10 cellular contexts compared by ENCODE assay signal in genomic region chr11:1390603-1391164, GRCh38. TPM values are rescaled to one million over a fixed set of nuclear protein-coding genes. Genes with fewer than 3 reads are reported as not detected.
DNase-seq lines count a peak whose midpoint lies in the region; ATAC-seq and TF ChIP-seq lines count a peak whose summit lies in the region.
"Had no signal": no experiment of that assay in that cellular context is flagged by ENCODE, and none has a peak within 500 bp of the region (broad histone marks: within the 10 kb centered on the region; RNA-seq: fewer than 3 reads in every experiment).

No MANE protein-coding gene starts in this region.

- POLR2A ChIA-PET in A673 (lab: Charles Lee; ENCODE audit: low non-redundant PET) (no interaction called here), HEK293 (lab: Yijun Ruan, JAX) (no interaction called here)

- H3K36me3 ChIP-seq in A673 (ENCODE audit: insufficient read depth, low read length, poor library complexity, severe bottlenecking), result no peaks in the 10 kb centered on the region
- peaks cover 0 to 11% of the 10 kb centered on the region in 2 experiments; a peak in 1 of 3 replicates for H3K36me3 ChIP-seq in HEK293 (ENCODE audit: control insufficient read depth in 2 of 2, insufficient read depth in 1 of 2, low read length in 2 of 2)
- no peaks in the 10 kb centered on the region for H3K36me3 ChIP-seq in mesodermal cell (ENCODE audit: control insufficient read depth, insufficient read depth, low read length)

- no peak for DNase-seq in A673 (ENCODE audit: low spot score)
- DNase-seq in dermis blood vessel endothelial cell, result peak; percentile 7
- DNase-seq in Kasumi-1 (lab: John Stamatoyannopoulos, UW), result no peak
- no peak for DNase-seq in stimulated activated CD4-positive, alpha-beta T cell treated with anti-CD3 and anti-CD28 coated beads, Interleukin-2, amount 100 ng/mL, for 48 hours
- no peak for DNase-seq in mesenteric fat pad (ENCODE audit: low spot score)
- DNase-seq: activated CD8-positive, alpha-beta memory T cell treated with anti-CD3 and anti-CD28 coated beads, Interleukin-2, amount 10 ng/mL, durations not matched to agents 7 days and 5 days had no signal

- intact Hi-C loops in A673 (cut with micrococcal nuclease; ENCODE audit: unreplicated experiment), result no loop called here

- CTCF ChIA-PET in A673 (lab: Charles Lee) (no interaction called here), HEK293 (lab: Yijun Ruan, JAX) (no interaction called here)

- H3K27me3 ChIP-seq in A673 (replicated peaks; ENCODE audit: insufficient read depth, low read depth, low read length, poor library complexity), result peaks cover 17% of the 10 kb centered on the region

- H3K4me3 ChIP-seq in A673 (ENCODE audit: low read depth, low read length, poor library complexity, severe bottlenecking) (peak overlapping the region; percentile 43), HEK293 (ENCODE audit: low read depth, low read length) (peak overlapping the region; percentile 27), mesodermal cell (ENCODE audit: extremely low read depth, insufficient read depth, low read length, poor library complexity, severe bottlenecking) (peak overlapping the region; percentile 9)

- H3K27ac ChIP-seq in A673 (ENCODE audit: low read depth, low read length, poor library complexity, severe bottlenecking), result peak overlapping the region; percentile 54
- no peak overlapping the region; the same call in 1 of the 2 replicates for H3K27ac ChIP-seq in HEK293 (ENCODE audit: extremely low read depth, low read depth, low read length)
- no peak overlapping the region for H3K27ac ChIP-seq in mesodermal cell (ENCODE audit: low read depth, low read length, severe bottlenecking)
- H3K27ac ChIP-seq: HL-60 had no signal

- H3K4me1 ChIP-seq in A673 (ENCODE audit: insufficient read depth, low read length, poor library complexity, severe bottlenecking), result peaks cover 14% of the 10 kb centered on the region
- no peaks in the 10 kb centered on the region for H3K4me1 ChIP-seq in HEK293 (ENCODE audit: control insufficient read depth, insufficient read depth, low read length)
- H3K4me1 ChIP-seq in mesodermal cell (ENCODE audit: control insufficient read depth, insufficient read depth, low read length, poor library complexity, severe bottlenecking), result peaks cover 2% of the 10 kb centered on the region

- ATAC-seq in HG03520 (IDR thresholded peaks at IDR 0.05; ENCODE audit: unreplicated experiment), result no peak

- no peaks in the 10 kb centered on the region for H3K9me3 ChIP-seq in A673 (ENCODE audit: low read depth, low read length, poor library complexity, severe bottlenecking)
- H3K9me3 ChIP-seq in HEK293 (ENCODE audit: control insufficient read depth, insufficient read depth, low read depth, low read length), result no peaks in the 10 kb centered on the region
- H3K9me3 ChIP-seq in mesodermal cell (ENCODE audit: control insufficient read depth, low read length), result no peaks in the 10 kb centered on the region

- WGBS in mesodermal cell (ENCODE audit: insufficient coverage in 2 of 2), 2 experiments, result 3 to 4% methylated on average over 54 to 66 of the region's 66 CpGs

- no peak for TF ChIP-seq CTCF in A673 (conservative IDR thresholded peaks at IDR 0.05; ENCODE audit: low read depth, low read length)
- no peak for TF ChIP-seq CTCF in HEK293 (tag by site-specific recombination; IDR thresholded peaks at IDR 0.05)

- no TSS peak for BruUV-seq in A673 (replicated peaks; lab: Mats Ljungman, UMichigan)

TF ChIP-seq in HEK293, 187 proteins besides CTCF, POLR2A, EP300 and RAD21:
- TF ChIP-seq, protein P1, sequence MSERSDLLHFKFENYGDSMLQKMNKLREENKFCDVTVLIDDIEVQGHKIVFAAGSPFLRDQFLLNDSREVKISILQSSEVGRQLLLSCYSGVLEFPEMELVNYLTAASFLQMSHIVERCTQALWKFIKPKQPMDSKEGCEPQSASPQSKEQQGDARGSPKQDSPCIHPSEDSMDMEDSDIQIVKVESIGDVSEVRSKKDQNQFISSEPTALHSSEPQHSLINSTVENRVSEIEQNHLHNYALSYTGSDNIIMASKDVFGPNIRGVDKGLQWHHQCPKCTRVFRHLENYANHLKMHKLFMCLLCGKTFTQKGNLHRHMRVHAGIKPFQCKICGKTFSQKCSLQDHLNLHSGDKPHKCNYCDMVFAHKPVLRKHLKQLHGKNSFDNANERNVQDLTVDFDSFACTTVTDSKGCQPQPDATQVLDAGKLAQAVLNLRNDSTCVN (tag by site-specific recombination; optimal IDR thresholded peaks at IDR 0.05), result peak; percentile 48
- TF ChIP-seq ZNF510 (tag by site-specific recombination; IDR thresholded peaks at IDR 0.05; ENCODE audit: insufficient replicate concordance) (no peak), ZNF48 (tag by site-specific recombination; IDR thresholded peaks at IDR 0.05) (no peak), ZNF335 (tag by site-specific recombination; conservative IDR thresholded peaks at IDR 0.05) (peak; percentile 70), GLIS2 (tag by site-specific recombination; IDR thresholded peaks at IDR 0.05) (0 out of 2 replicates have a peak, but pooled peaks have one; percentile 14), ZFHX2 (tag by site-specific recombination; conservative IDR thresholded peaks at IDR 0.05) (peak; percentile 26; the same call in 1 of the 2 replicates)
- TF ChIP-seq, protein P2, sequence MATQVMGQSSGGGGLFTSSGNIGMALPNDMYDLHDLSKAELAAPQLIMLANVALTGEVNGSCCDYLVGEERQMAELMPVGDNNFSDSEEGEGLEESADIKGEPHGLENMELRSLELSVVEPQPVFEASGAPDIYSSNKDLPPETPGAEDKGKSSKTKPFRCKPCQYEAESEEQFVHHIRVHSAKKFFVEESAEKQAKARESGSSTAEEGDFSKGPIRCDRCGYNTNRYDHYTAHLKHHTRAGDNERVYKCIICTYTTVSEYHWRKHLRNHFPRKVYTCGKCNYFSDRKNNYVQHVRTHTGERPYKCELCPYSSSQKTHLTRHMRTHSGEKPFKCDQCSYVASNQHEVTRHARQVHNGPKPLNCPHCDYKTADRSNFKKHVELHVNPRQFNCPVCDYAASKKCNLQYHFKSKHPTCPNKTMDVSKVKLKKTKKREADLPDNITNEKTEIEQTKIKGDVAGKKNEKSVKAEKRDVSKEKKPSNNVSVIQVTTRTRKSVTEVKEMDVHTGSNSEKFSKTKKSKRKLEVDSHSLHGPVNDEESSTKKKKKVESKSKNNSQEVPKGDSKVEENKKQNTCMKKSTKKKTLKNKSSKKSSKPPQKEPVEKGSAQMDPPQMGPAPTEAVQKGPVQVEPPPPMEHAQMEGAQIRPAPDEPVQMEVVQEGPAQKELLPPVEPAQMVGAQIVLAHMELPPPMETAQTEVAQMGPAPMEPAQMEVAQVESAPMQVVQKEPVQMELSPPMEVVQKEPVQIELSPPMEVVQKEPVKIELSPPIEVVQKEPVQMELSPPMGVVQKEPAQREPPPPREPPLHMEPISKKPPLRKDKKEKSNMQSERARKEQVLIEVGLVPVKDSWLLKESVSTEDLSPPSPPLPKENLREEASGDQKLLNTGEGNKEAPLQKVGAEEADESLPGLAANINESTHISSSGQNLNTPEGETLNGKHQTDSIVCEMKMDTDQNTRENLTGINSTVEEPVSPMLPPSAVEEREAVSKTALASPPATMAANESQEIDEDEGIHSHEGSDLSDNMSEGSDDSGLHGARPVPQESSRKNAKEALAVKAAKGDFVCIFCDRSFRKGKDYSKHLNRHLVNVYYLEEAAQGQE (tag by site-specific recombination; IDR thresholded peaks at IDR 0.05), result peak; percentile 88
- TF ChIP-seq, protein P3, sequence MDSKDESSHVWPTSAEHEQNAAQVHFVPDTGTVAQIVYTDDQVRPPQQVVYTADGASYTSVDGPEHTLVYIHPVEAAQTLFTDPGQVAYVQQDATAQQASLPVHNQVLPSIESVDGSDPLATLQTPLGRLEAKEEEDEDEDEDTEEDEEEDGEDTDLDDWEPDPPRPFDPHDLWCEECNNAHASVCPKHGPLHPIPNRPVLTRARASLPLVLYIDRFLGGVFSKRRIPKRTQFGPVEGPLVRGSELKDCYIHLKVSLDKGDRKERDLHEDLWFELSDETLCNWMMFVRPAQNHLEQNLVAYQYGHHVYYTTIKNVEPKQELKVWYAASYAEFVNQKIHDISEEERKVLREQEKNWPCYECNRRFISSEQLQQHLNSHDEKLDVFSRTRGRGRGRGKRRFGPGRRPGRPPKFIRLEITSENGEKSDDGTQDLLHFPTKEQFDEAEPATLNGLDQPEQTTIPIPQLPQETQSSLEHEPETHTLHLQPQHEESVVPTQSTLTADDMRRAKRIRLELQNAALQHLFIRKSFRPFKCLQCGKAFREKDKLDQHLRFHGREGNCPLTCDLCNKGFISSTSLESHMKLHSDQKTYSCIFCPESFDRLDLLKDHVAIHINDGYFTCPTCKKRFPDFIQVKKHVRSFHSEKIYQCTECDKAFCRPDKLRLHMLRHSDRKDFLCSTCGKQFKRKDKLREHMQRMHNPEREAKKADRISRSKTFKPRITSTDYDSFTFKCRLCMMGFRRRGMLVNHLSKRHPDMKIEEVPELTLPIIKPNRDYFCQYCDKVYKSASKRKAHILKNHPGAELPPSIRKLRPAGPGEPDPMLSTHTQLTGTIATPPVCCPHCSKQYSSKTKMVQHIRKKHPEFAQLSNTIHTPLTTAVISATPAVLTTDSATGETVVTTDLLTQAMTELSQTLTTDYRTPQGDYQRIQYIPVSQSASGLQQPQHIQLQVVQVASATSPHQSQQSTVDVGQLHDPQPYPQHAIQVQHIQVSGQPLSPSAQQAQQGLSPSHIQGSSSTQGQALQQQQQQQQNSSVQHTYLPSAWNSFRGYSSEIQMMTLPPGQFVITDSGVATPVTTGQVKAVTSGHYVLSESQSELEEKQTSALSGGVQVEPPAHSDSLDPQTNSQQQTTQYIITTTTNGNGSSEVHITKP (tag by site-specific recombination; IDR thresholded peaks at IDR 0.05), result peak; percentile 56

RNA-seq across cellular contexts. Expression of gene BRSK2, which starts 0.9 kb away (rescaled TPM):
- total RNA-seq in A673 (2021), result 2.2 and 3.6 TPM in 2 replicates
- 0.23 and 0.51 TPM in 2 replicates for total RNA-seq in dermis blood vessel endothelial cell
- 5.7 TPM for polyA plus RNA-seq in mesodermal cell (2013, experiment 1 of 2)
- 2.6 TPM for polyA plus RNA-seq in mesodermal cell (2013, experiment 2 of 2)
- total RNA-seq in mesenteric fat pad, result 1.4 TPM
